In genomic region chr1:100622966-100623762, GRCh38 we compare ENCODE assay signal across 16 cellular contexts.
A peak's percentile ranks its signal among the peaks of the same experiment; 100 is the strongest.
DNase-seq lines count a peak whose midpoint lies in the region; ATAC-seq and TF ChIP-seq lines count a peak whose summit lies in the region.
"Had no signal": no experiment of that assay in that cellular context is flagged by ENCODE, and none has a peak within 500 bp of the region (broad histone marks: within the 10 kb centered on the region; RNA-seq: fewer than 3 reads in every experiment).

No MANE protein-coding gene starts in this region.

- H2AFZ ChIP-seq in mammary epithelial cell (ENCODE audit: low read depth, low read length) = no peak overlapping the region

- H3K4me2 ChIP-seq in mammary epithelial cell (ENCODE audit: insufficient read depth, low read depth, low read length) = no peak overlapping the region

- H3K4me1 Mint-ChIP-seq in MCF 10A (ENCODE audit: insufficient read depth, unreplicated experiment) = peaks cover 37% of the 10 kb centered on the region
- H3K4me1 Mint-ChIP-seq: natural killer cell had no signal

- DNase-seq in MCF 10A (ENCODE audit: unreplicated experiment) = peak; percentile 63
- DNase-seq in breast epithelium (ENCODE audit: low spot score in 2 of 2) = no peak
- peak; percentile 63 for DNase-seq in mammary epithelial cell
- peak; percentile 91 for DNase-seq in kidney tubule cell (ENCODE audit: low spot score)
- DNase-seq in adrenal gland = no peak
- DNase-seq in NCI-H146 (lab: John Stamatoyannopoulos, UW) = no peak
- no peak for DNase-seq in activated CD4-positive, alpha-beta T cell treated with anti-CD3 and anti-CD28 coated beads, Interleukin-2, amount 50 U/mL, for 48 hours
- DNase-seq: 8988T; activated CD4-positive, CD25-positive, alpha-beta regulatory T cell; heart left ventricle; left colon; natural killer cell; NCI-H2227 treated with DMSO at 0.1 percent for 48 hours; SW 1271 had no signal

- H4K20me1 ChIP-seq in mammary epithelial cell (ENCODE audit: insufficient read depth, low read length) = no peaks in the 10 kb centered on the region

- H3K36me3 ChIP-seq in breast epithelium = no peaks in the 10 kb centered on the region
- H3K36me3 ChIP-seq in mammary epithelial cell (ENCODE audit: insufficient read depth, low read length) = no peaks in the 10 kb centered on the region
- H3K36me3 ChIP-seq in adrenal gland (replicated peaks in 1 of 2) = no peaks in the 10 kb centered on the region
- H3K36me3 ChIP-seq: heart left ventricle had no signal

- no peak overlapping the region for H3K9ac ChIP-seq in mammary epithelial cell (ENCODE audit: insufficient read depth, low read length)

- H3K79me2 ChIP-seq in mammary epithelial cell (ENCODE audit: insufficient read depth, low read length) = no peaks in the 10 kb centered on the region

- BruUV-seq in MCF 10A (replicated peaks; lab: Mats Ljungman, UMichigan) (no TSS peak), mammary epithelial cell (replicated peaks; lab: Mats Ljungman, UMichigan) (no TSS peak)

- no peak overlapping the region for H3K27ac ChIP-seq in breast epithelium
- peak overlapping the region; percentile 80 for H3K27ac ChIP-seq in mammary epithelial cell (ENCODE audit: insufficient read depth, low read depth, low read length)
- H3K27ac ChIP-seq in adrenal gland = no peak overlapping the region

- dilution Hi-C loops in mammary epithelial cell (cut with HindIII; ENCODE audit: low sequenced_read_pairs) = no loop called here

- H3K4me3 Mint-ChIP-seq in MCF 10A (ENCODE audit: unreplicated experiment) = no peak overlapping the region
- H3K4me3 Mint-ChIP-seq: natural killer cell had no signal

- no peaks in the 10 kb centered on the region for H3K36me3 Mint-ChIP-seq in MCF 10A (ENCODE audit: insufficient read depth, unreplicated experiment)
- H3K36me3 Mint-ChIP-seq: activated naive CD4-positive, alpha-beta T cell treated with anti-CD3 and anti-CD28 coated beads, Interleukin-2, amount 50 U/mL, for 72 hours; natural killer cell had no signal

- peak overlapping the region; percentile 17 for H3K27ac Mint-ChIP-seq in MCF 10A (ENCODE audit: low read depth, unreplicated experiment)
- H3K27ac Mint-ChIP-seq: activated naive CD4-positive, alpha-beta T cell treated with anti-CD3 and anti-CD28 coated beads, Interleukin-2, amount 50 U/mL, for 72 hours; natural killer cell had no signal

- intact Hi-C loops in MCF 10A (cut with micrococcal nuclease) = no loop called here
- intact Hi-C loops in breast epithelium (cut with DNase I; ENCODE audit: low total_unique reads) = no loop called here
- intact Hi-C loops in mammary epithelial cell (cut with micrococcal nuclease) = no loop called here
- intact Hi-C loops in adrenal gland (cut with DNase I) = no loop called here

- H3K27me3 ChIP-seq in breast epithelium (no peaks in the 10 kb centered on the region), mammary epithelial cell (ENCODE audit: insufficient read depth, low read length) (no peaks in the 10 kb centered on the region), adrenal gland (no peaks in the 10 kb centered on the region)
- H3K27me3 ChIP-seq: heart left ventricle had no signal

- no peak for ATAC-seq in HG03460 (IDR thresholded peaks at IDR 0.05; ENCODE audit: unreplicated experiment)
- ATAC-seq: left colon, natural killer cell had no signal

- H3K27me3 Mint-ChIP-seq in MCF 10A (ENCODE audit: insufficient read depth, unreplicated experiment) = no peaks in the 10 kb centered on the region

- WGBS in mammary epithelial cell (ENCODE audit: low coverage, missing lambda C conversion rate) = 73% methylated on average over 5 of the region's 5 CpGs
- 47 to 67% (median 63%) methylated on average over 5 of the region's 5 CpGs for WGBS in adrenal gland, 4 donors

- in situ Hi-C loops in mammary epithelial cell (cut with MboI; ENCODE audit: low sequenced_read_pairs in 2 of 2) = no loop called here

- no peaks in the 10 kb centered on the region for H3K9me3 Mint-ChIP-seq in MCF 10A (ENCODE audit: unreplicated experiment)
- H3K9me3 Mint-ChIP-seq: natural killer cell had no signal

- no peak for TF ChIP-seq CTCF in MCF 10A (IDR thresholded peaks at IDR 0.05; ENCODE audit: unreplicated experiment)
- TF ChIP-seq CTCF in breast epithelium (IDR thresholded peaks at IDR 0.05) = no peak
- TF ChIP-seq CTCF in mammary epithelial cell (conservative IDR thresholded peaks at IDR 0.05 in 1 of 2, IDR thresholded peaks at IDR 0.05 in 1 of 2; ENCODE audit: extremely low read depth in 1 of 2, insufficient read depth in 1 of 2, low read depth in 1 of 2, low read length in 2 of 2) = no peak
- no peak for TF ChIP-seq CTCF in adrenal gland (IDR thresholded peaks at IDR 0.05)

- H3K4me1 ChIP-seq in breast epithelium (no peaks in the 10 kb centered on the region), mammary epithelial cell (ENCODE audit: insufficient read depth, low read length) (peaks cover 40% of the 10 kb centered on the region), adrenal gland (replicated peaks in 1 of 2) (peaks cover 10 to 29% of the 10 kb centered on the region in 2 donors)

- CTCF ChIA-PET in MCF 10A (lab: Yijun Ruan, JAX) (interaction anchor here (0.6 to 1.1 kb wide), 6 partner anchors 12 to 651 kb away, joined by 3 to 4 read pairs (median 3); no protein-coding TSS in a partner anchor), mammary epithelial cell (lab: Charles Lee; ENCODE audit: low non-redundant PET) (no interaction called here)

- H3K4me3 ChIP-seq in breast epithelium = no peak overlapping the region
- H3K4me3 ChIP-seq in mammary epithelial cell (replicated peaks in 1 of 3; ENCODE audit: insufficient read depth in 1 of 3, low read depth in 2 of 3, low read length in 3 of 3) = no peak overlapping the region
- H3K4me3 ChIP-seq in adrenal gland = no peak overlapping the region
- H3K4me3 ChIP-seq: heart left ventricle had no signal

- POLR2A ChIA-PET in MCF 10A (lab: Yijun Ruan, JAX) = interaction anchor here (0.7 kb wide), 1 partner anchor 438 kb away, joined by 3 read pairs; no protein-coding TSS in a partner anchor

- H3K9me3 ChIP-seq in breast epithelium (no peaks in the 10 kb centered on the region), mammary epithelial cell (replicated peaks; ENCODE audit: insufficient read depth, low read length) (no peaks in the 10 kb centered on the region), adrenal gland (replicated peaks in 1 of 3) (no peaks in the 10 kb centered on the region)
- H3K9me3 ChIP-seq: heart left ventricle had no signal

- TF ChIP-seq POLR2A in breast epithelium (IDR thresholded peaks at IDR 0.05) (no peak), adrenal gland (IDR thresholded peaks at IDR 0.05) (no peak)

Comparison
In these comparisons a context has a peak if more than half of its experiments do, and no peak if none do; other contexts are left out.
1. DNase-seq: peak in MCF 10A (single experiment), mammary epithelial cell (single experiment) and kidney tubule cell (single experiment); none in breast epithelium (0 of 2), adrenal gland (0 of 7), NCI-H146 (single experiment) and activated CD4-positive, alpha-beta T cell treated with anti-CD3 and anti-CD28 coated beads, Interleukin-2, amount 50 U/mL, for 48 hours (0 of 2).